Comparison of ENCODE assay signal across 13 cellular contexts in genomic region chr21:31667141-31667540, GRCh38. TPM values are rescaled to one million over a fixed set of nuclear protein-coding genes. Genes with fewer than 3 reads are reported as not detected.
DNase-seq lines count a peak whose midpoint lies in the region; ATAC-seq and TF ChIP-seq lines count a peak whose summit lies in the region.
"Had no signal": no experiment of that assay in that cellular context is flagged by ENCODE, and none has a peak within 500 bp of the region (broad histone marks: within the 10 kb centered on the region; RNA-seq: fewer than 3 reads in every experiment).

No MANE protein-coding gene starts in this region.

- TF ChIP-seq CTCF in psoas muscle (IDR thresholded peaks at IDR 0.05), result no peak

- no peaks in the 10 kb centered on the region for H3K27me3 Mint-ChIP-seq in activated CD4-positive, alpha-beta T cell treated with anti-CD3 and anti-CD28 coated beads, Interleukin-2, amount 10 ng/mL, durations not matched to agents 24 days and 14 days
- H3K27me3 Mint-ChIP-seq in activated naive CD8-positive, alpha-beta T cell treated with anti-CD3 and anti-CD28 coated beads, Interleukin-2, amount 10 ng/mL, durations not matched to agents 7 days and 5 days, result no peaks in the 10 kb centered on the region
- no peaks in the 10 kb centered on the region for H3K27me3 Mint-ChIP-seq in activated T-helper 1 cell treated with anti-CD3 and anti-CD28 coated beads, Interleukin-12 subunit alpha, Interleukin-12 subunit beta, Interleukin-2, Interleukin-4 antibody, amounts not matched to agents 30 ng/mL and 10 ng/mL and 1 ng/mL, durations not matched to agents 14 hours and 24 hours and 36 hours (ENCODE audit: insufficient read depth)

- 80 to 89% (median 85%) methylated on average over 5 of the region's 5 CpGs for WGBS in psoas muscle, 3 donors

- H3K9ac ChIP-seq in HUES48 (ENCODE audit: low read depth, low read length), result no peak overlapping the region

- DNase-seq in activated CD4-positive, alpha-beta T cell treated with anti-CD3 and anti-CD28 coated beads, Interleukin-2, amount 10 ng/mL, durations not matched to agents 24 days and 14 days, result no peak
- DNase-seq in activated CD4-positive, alpha-beta T cell treated with anti-CD3 and anti-CD28 coated beads for 1 hour, result no peak
- DNase-seq in activated naive CD8-positive, alpha-beta T cell treated with anti-CD3 and anti-CD28 coated beads, Interleukin-2, amount 10 ng/mL, durations not matched to agents 7 days and 5 days, result no peak
- DNase-seq in psoas muscle (no peak), amniotic stem cell (lab: John Stamatoyannopoulos, UW) (no peak), NCI-H1105 (lab: John Stamatoyannopoulos, UW) (no peak)
- no peak for DNase-seq in activated T-helper 1 cell treated with anti-CD3 and anti-CD28 coated beads, Interleukin-12 subunit alpha, Interleukin-12 subunit beta, Interleukin-2, Interleukin-4 antibody, amounts not matched to agents 30 ng/mL and 10 ng/mL and 1 ng/mL, durations not matched to agents 14 hours and 24 hours and 36 hours (ENCODE audit: low spot score)
- DNase-seq: NCI-H2029 treated with DMSO at 0.1 percent for 48 hours, NCI-H748 treated with DMSO at 0.1 percent for 48 hours had no signal

- no peaks in the 10 kb centered on the region for H3K27me3 ChIP-seq in HUES48 (ENCODE audit: control insufficient read depth, insufficient read depth, low read length)
- H3K27me3 ChIP-seq in psoas muscle (ENCODE audit: insufficient read depth in 3 of 3, low read length in 2 of 3), result no peaks in the 10 kb centered on the region
- H3K27me3 ChIP-seq: cardiac muscle cell had no signal

- peaks cover 71% of the 10 kb centered on the region for H3K36me3 Mint-ChIP-seq in activated CD4-positive, alpha-beta T cell treated with anti-CD3 and anti-CD28 coated beads, Interleukin-2, amount 10 ng/mL, durations not matched to agents 24 days and 14 days (ENCODE audit: low read depth)
- peaks cover 43% of the 10 kb centered on the region for H3K36me3 Mint-ChIP-seq in activated naive CD8-positive, alpha-beta T cell treated with anti-CD3 and anti-CD28 coated beads, Interleukin-2, amount 10 ng/mL, durations not matched to agents 7 days and 5 days
- H3K36me3 Mint-ChIP-seq in activated T-helper 1 cell treated with anti-CD3 and anti-CD28 coated beads, Interleukin-12 subunit alpha, Interleukin-12 subunit beta, Interleukin-2, Interleukin-4 antibody, amounts not matched to agents 30 ng/mL and 10 ng/mL and 1 ng/mL, durations not matched to agents 14 hours and 24 hours and 36 hours (ENCODE audit: low read depth), result peaks cover 64% of the 10 kb centered on the region

- H3K27ac ChIP-seq in HUES48 (ENCODE audit: low read depth, low read length) (peak overlapping the region; percentile 59), psoas muscle (no peak overlapping the region)
- H3K27ac ChIP-seq: A549, cardiac muscle cell, thoracic aorta had no signal

- H3K9me3 Mint-ChIP-seq in activated CD4-positive, alpha-beta T cell treated with anti-CD3 and anti-CD28 coated beads, Interleukin-2, amount 10 ng/mL, durations not matched to agents 24 days and 14 days, result no peaks in the 10 kb centered on the region
- no peaks in the 10 kb centered on the region for H3K9me3 Mint-ChIP-seq in activated naive CD8-positive, alpha-beta T cell treated with anti-CD3 and anti-CD28 coated beads, Interleukin-2, amount 10 ng/mL, durations not matched to agents 7 days and 5 days
- H3K9me3 Mint-ChIP-seq in activated T-helper 1 cell treated with anti-CD3 and anti-CD28 coated beads, Interleukin-12 subunit alpha, Interleukin-12 subunit beta, Interleukin-2, Interleukin-4 antibody, amounts not matched to agents 30 ng/mL and 10 ng/mL and 1 ng/mL, durations not matched to agents 14 hours and 24 hours and 36 hours, result no peaks in the 10 kb centered on the region

- ATAC-seq in activated naive CD8-positive, alpha-beta T cell treated with anti-CD3 and anti-CD28 coated beads, Interleukin-2, amount 10 ng/mL, durations not matched to agents 7 days and 5 days (ENCODE audit: low read depth), result no peak
- ATAC-seq in psoas muscle, result peak in 3 of 4 donors; percentile 19 to 39 (median 22)
- ATAC-seq: A549 had no signal

- H3K27ac Mint-ChIP-seq in activated CD4-positive, alpha-beta T cell treated with anti-CD3 and anti-CD28 coated beads, Interleukin-2, amount 10 ng/mL, durations not matched to agents 24 days and 14 days, result no peak overlapping the region
- peak overlapping the region; percentile 58 for H3K27ac Mint-ChIP-seq in activated naive CD8-positive, alpha-beta T cell treated with anti-CD3 and anti-CD28 coated beads, Interleukin-2, amount 10 ng/mL, durations not matched to agents 7 days and 5 days
- no peak overlapping the region for H3K27ac Mint-ChIP-seq in activated T-helper 1 cell treated with anti-CD3 and anti-CD28 coated beads, Interleukin-12 subunit alpha, Interleukin-12 subunit beta, Interleukin-2, Interleukin-4 antibody, amounts not matched to agents 30 ng/mL and 10 ng/mL and 1 ng/mL, durations not matched to agents 14 hours and 24 hours and 36 hours

- H3K4me3 ChIP-seq in HUES48 (ENCODE audit: low read depth, low read length) (no peak overlapping the region), psoas muscle (no peak overlapping the region)
- H3K4me3 ChIP-seq: A549, cardiac muscle cell, thoracic aorta had no signal

- H3K4me1 Mint-ChIP-seq in activated CD4-positive, alpha-beta T cell treated with anti-CD3 and anti-CD28 coated beads, Interleukin-2, amount 10 ng/mL, durations not matched to agents 24 days and 14 days, result peaks cover 60% of the 10 kb centered on the region
- peaks cover 52% of the 10 kb centered on the region for H3K4me1 Mint-ChIP-seq in activated naive CD8-positive, alpha-beta T cell treated with anti-CD3 and anti-CD28 coated beads, Interleukin-2, amount 10 ng/mL, durations not matched to agents 7 days and 5 days
- peaks cover 70% of the 10 kb centered on the region for H3K4me1 Mint-ChIP-seq in activated T-helper 1 cell treated with anti-CD3 and anti-CD28 coated beads, Interleukin-12 subunit alpha, Interleukin-12 subunit beta, Interleukin-2, Interleukin-4 antibody, amounts not matched to agents 30 ng/mL and 10 ng/mL and 1 ng/mL, durations not matched to agents 14 hours and 24 hours and 36 hours (ENCODE audit: low read depth)

- no peaks in the 10 kb centered on the region for H3K9me3 ChIP-seq in HUES48 (ENCODE audit: control insufficient read depth, insufficient read depth, low read length)
- no peaks in the 10 kb centered on the region for H3K9me3 ChIP-seq in psoas muscle
- H3K9me3 ChIP-seq: A549, thoracic aorta had no signal

- H3K36me3 ChIP-seq in HUES48 (ENCODE audit: control insufficient read depth, insufficient read depth, low read length) (peaks cover 73% of the 10 kb centered on the region), psoas muscle (ENCODE audit: insufficient read depth in 1 of 2, low read depth in 1 of 2) (peaks cover 16 to 93% of the 10 kb centered on the region in 2 donors)

- peak overlapping the region; percentile 5 for H3K4me3 Mint-ChIP-seq in activated CD4-positive, alpha-beta T cell treated with anti-CD3 and anti-CD28 coated beads, Interleukin-2, amount 10 ng/mL, durations not matched to agents 24 days and 14 days
- no peak overlapping the region for H3K4me3 Mint-ChIP-seq in activated naive CD8-positive, alpha-beta T cell treated with anti-CD3 and anti-CD28 coated beads, Interleukin-2, amount 10 ng/mL, durations not matched to agents 7 days and 5 days
- no peak overlapping the region for H3K4me3 Mint-ChIP-seq in activated T-helper 1 cell treated with anti-CD3 and anti-CD28 coated beads, Interleukin-12 subunit alpha, Interleukin-12 subunit beta, Interleukin-2, Interleukin-4 antibody, amounts not matched to agents 30 ng/mL and 10 ng/mL and 1 ng/mL, durations not matched to agents 14 hours and 24 hours and 36 hours

- H3K4me1 ChIP-seq in HUES48 (ENCODE audit: control insufficient read depth, insufficient read depth, low read length) (peaks cover 28% of the 10 kb centered on the region), psoas muscle (peaks cover 16% of the 10 kb centered on the region)

- POLR2A ChIA-PET in activated naive CD8-positive, alpha-beta T cell treated with anti-CD3 and anti-CD28 coated beads, Interleukin-2, amount 10 ng/mL, durations not matched to agents 7 days and 5 days (lab: Charles Lee), result interaction anchor here (1.3 kb wide), 1 partner anchor 11 kb away, joined by 3 read pairs; no protein-coding TSS in a partner anchor

- intact Hi-C loops in activated CD4-positive, alpha-beta T cell treated with anti-CD3 and anti-CD28 coated beads, Interleukin-2, amount 10 ng/mL, durations not matched to agents 24 days and 14 days (cut with micrococcal nuclease), result loop anchor here (5.0 to 10.0 kb wide), 2 partner anchors 40 to 608 kb away; partner anchors contain the start of gene MIS18A
- intact Hi-C loops in psoas muscle (cut with DNase I), result no loop called here
- intact Hi-C loops in activated T-helper 1 cell treated with anti-CD3 and anti-CD28 coated beads, Interleukin-12 subunit alpha, Interleukin-12 subunit beta, Interleukin-2, Interleukin-4 antibody, amounts not matched to agents 30 ng/mL and 10 ng/mL and 1 ng/mL, durations not matched to agents 14 hours and 24 hours and 36 hours (cut with micrococcal nuclease), result no loop called here

RNA-seq across cellular contexts. Expression of gene SOD1, which starts 7.6 kb away (rescaled TPM):
- total RNA-seq in activated CD4-positive, alpha-beta T cell treated with anti-CD3 and anti-CD28 coated beads, Interleukin-2, amount 10 ng/mL, durations not matched to agents 24 days and 14 days, result 336 and 342 TPM in 2 replicates
- 100 to 1,000 TPM; 206 to 215 TPM for total RNA-seq in activated naive CD8-positive, alpha-beta T cell treated with anti-CD3 and anti-CD28 coated beads, Interleukin-2, amount 10 ng/mL, durations not matched to agents 7 days and 5 days
- total RNA-seq in psoas muscle, result 100 to 1,000 TPM; 226 to 326 (median 285) TPM
- polyA plus RNA-seq in psoas muscle, result 100 to 1,000 TPM; 305 to 890 (median 337) TPM
- 346 and 354 TPM in 2 replicates for total RNA-seq in activated T-helper 1 cell treated with anti-CD3 and anti-CD28 coated beads, Interleukin-12 subunit alpha, Interleukin-12 subunit beta, Interleukin-2, Interleukin-4 antibody, amounts not matched to agents 30 ng/mL and 10 ng/mL and 1 ng/mL, durations not matched to agents 14 hours and 24 hours and 36 hours
